ENCODE assay signal across 2 cellular contexts in the genomic region with DNA sequence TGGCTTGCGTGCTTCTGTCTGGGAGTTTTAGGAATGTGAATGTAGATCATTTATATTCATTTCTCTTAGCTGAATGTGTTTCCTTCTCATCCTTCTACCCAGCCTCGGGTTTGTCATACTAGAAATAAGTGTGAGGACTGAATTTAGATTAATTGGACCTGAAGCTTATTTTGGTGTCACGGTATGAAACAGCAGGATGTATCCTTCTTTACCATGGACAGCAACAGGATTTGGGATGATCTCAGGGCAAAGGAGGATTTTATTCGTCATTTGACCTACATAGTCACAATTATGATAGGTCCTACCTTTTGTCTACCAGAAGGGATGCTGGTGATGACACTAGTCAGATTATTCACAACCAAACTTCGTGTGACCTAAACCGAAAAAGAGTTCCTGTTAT.
TF ChIP-seq lines count a peak whose summit lies in the region.

No MANE protein-coding gene starts in this region.

TF ChIP-seq in A549, 52 proteins besides CTCF, POLR2A, EP300 and RAD21:
- TF ChIP-seq, protein P1, sequence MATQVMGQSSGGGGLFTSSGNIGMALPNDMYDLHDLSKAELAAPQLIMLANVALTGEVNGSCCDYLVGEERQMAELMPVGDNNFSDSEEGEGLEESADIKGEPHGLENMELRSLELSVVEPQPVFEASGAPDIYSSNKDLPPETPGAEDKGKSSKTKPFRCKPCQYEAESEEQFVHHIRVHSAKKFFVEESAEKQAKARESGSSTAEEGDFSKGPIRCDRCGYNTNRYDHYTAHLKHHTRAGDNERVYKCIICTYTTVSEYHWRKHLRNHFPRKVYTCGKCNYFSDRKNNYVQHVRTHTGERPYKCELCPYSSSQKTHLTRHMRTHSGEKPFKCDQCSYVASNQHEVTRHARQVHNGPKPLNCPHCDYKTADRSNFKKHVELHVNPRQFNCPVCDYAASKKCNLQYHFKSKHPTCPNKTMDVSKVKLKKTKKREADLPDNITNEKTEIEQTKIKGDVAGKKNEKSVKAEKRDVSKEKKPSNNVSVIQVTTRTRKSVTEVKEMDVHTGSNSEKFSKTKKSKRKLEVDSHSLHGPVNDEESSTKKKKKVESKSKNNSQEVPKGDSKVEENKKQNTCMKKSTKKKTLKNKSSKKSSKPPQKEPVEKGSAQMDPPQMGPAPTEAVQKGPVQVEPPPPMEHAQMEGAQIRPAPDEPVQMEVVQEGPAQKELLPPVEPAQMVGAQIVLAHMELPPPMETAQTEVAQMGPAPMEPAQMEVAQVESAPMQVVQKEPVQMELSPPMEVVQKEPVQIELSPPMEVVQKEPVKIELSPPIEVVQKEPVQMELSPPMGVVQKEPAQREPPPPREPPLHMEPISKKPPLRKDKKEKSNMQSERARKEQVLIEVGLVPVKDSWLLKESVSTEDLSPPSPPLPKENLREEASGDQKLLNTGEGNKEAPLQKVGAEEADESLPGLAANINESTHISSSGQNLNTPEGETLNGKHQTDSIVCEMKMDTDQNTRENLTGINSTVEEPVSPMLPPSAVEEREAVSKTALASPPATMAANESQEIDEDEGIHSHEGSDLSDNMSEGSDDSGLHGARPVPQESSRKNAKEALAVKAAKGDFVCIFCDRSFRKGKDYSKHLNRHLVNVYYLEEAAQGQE (IDR thresholded peaks at IDR 0.05) = peak; percentile 49; the same call in 1 of the 2 replicates
- TF ChIP-seq NR3C1 (IDR thresholded peaks at IDR 0.05) = no peak

TF ChIP-seq in HEK293, 187 proteins besides CTCF, POLR2A, EP300 and RAD21 (continued from another document):
- TF ChIP-seq, protein P1 (tag by site-specific recombination; IDR thresholded peaks at IDR 0.05) = peak; percentile 92
- TF ChIP-seq, protein P2, sequence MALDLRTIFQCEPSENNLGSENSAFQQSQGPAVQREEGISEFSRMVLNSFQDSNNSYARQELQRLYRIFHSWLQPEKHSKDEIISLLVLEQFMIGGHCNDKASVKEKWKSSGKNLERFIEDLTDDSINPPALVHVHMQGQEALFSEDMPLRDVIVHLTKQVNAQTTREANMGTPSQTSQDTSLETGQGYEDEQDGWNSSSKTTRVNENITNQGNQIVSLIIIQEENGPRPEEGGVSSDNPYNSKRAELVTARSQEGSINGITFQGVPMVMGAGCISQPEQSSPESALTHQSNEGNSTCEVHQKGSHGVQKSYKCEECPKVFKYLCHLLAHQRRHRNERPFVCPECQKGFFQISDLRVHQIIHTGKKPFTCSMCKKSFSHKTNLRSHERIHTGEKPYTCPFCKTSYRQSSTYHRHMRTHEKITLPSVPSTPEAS (tag by site-specific recombination; IDR thresholded peaks at IDR 0.05) = no peak
